ENCODE assay signal across 24 cellular contexts in genomic region chr12:4802841-4803240, GRCh38.
"Had no signal": no experiment of that assay in that cellular context is flagged by ENCODE, and none has a peak within 500 bp of the region (broad histone marks: within the 10 kb centered on the region; RNA-seq: fewer than 3 reads in every experiment).

No MANE protein-coding gene starts in this region.

- DNase-seq: activated CD4-positive, alpha-beta memory T cell treated with anti-CD3 and anti-CD28 coated beads, Interleukin-2, amount 10 ng/mL, durations not matched to agents 7 days and 5 days; activated CD4-positive, alpha-beta T cell treated with anti-CD3 and anti-CD28 coated beads for 36 hours; activated CD4-positive, alpha-beta T cell treated with anti-CD3 and anti-CD28 coated beads, Interleukin-2, amount 10 ng/mL, durations not matched to agents 7 days and 5 days; activated CD4-positive, alpha-beta T cell treated with anti-CD3 and anti-CD28 coated beads, Interleukin-2, amount 50 U/mL, for 4 hours; activated CD4-positive, CD25-positive, alpha-beta regulatory T cell; activated CD4-positive, CD25-positive, alpha-beta regulatory T cell treated with anti-CD3 and anti-CD28 coated beads, Interleukin-2, amount 50 U/mL, for 72 hours; activated CD8-positive, alpha-beta memory T cell treated with anti-CD3 and anti-CD28 coated beads, Interleukin-2, amount 50 U/mL, for 48 hours; activated effector memory CD4-positive, alpha-beta T cell treated with Interleukin-2 at 50 U/mL for 16 hours; activated gamma-delta T cell treated with Interleukin-2 at 50 U/mL for 16 hours; activated naive CD4-positive, alpha-beta T cell treated with anti-CD3 and anti-CD28 coated beads, Interleukin-2, amount 50 U/mL, for 16 hours; activated naive CD4-positive, alpha-beta T cell treated with Interleukin-2 at 50 U/mL for 16 hours; activated T-cell treated with anti-CD3 and anti-CD28 coated beads for 4 hours; activated T-cell treated with anti-CD3 and anti-CD28 coated beads, Interleukin-2, amount 50 U/mL, for 24 hours; central memory CD4-positive, alpha-beta T cell; cerebellar nuclear complex; colonic mucosa; effector CD8-positive, alpha-beta T cell; foreskin keratinocyte; gastrocnemius medialis; T-helper 2 cell had no signal

- H3K4me3 Mint-ChIP-seq: activated CD4-positive, alpha-beta memory T cell treated with anti-CD3 and anti-CD28 coated beads, Interleukin-2, amount 10 ng/mL, durations not matched to agents 7 days and 5 days; activated CD4-positive, alpha-beta T cell treated with anti-CD3 and anti-CD28 coated beads for 36 hours; activated CD4-positive, alpha-beta T cell treated with anti-CD3 and anti-CD28 coated beads, Interleukin-2, amount 10 ng/mL, durations not matched to agents 7 days and 5 days; activated naive CD8-positive, alpha-beta T cell; activated T-cell treated with anti-CD3 and anti-CD28 coated beads, Interleukin-2, amount 50 U/mL, for 24 hours; activated T-helper 17 cell treated with anti-CD3 and anti-CD28 coated beads, Interleukin-2, amount 50 U/mL, for 72 hours had no signal

- H3K27ac Mint-ChIP-seq: activated CD4-positive, alpha-beta memory T cell treated with anti-CD3 and anti-CD28 coated beads, Interleukin-2, amount 10 ng/mL, durations not matched to agents 7 days and 5 days; activated CD4-positive, alpha-beta T cell treated with anti-CD3 and anti-CD28 coated beads for 36 hours; activated CD4-positive, alpha-beta T cell treated with anti-CD3 and anti-CD28 coated beads, Interleukin-2, amount 10 ng/mL, durations not matched to agents 7 days and 5 days; activated naive CD8-positive, alpha-beta T cell; activated T-cell treated with anti-CD3 and anti-CD28 coated beads, Interleukin-2, amount 50 U/mL, for 24 hours; activated T-helper 17 cell treated with anti-CD3 and anti-CD28 coated beads, Interleukin-2, amount 50 U/mL, for 72 hours had no signal

- H3K27me3 Mint-ChIP-seq: brain had no signal

- ATAC-seq: activated CD4-positive, alpha-beta T cell treated with anti-CD3 and anti-CD28 coated beads for 36 hours; activated T-helper 17 cell treated with anti-CD3 and anti-CD28 coated beads, Interleukin-2, amount 50 U/mL, for 72 hours; esophagus mucosa; foreskin keratinocyte; gastrocnemius medialis had no signal

- H3K9me3 Mint-ChIP-seq: activated CD4-positive, alpha-beta memory T cell treated with anti-CD3 and anti-CD28 coated beads, Interleukin-2, amount 10 ng/mL, durations not matched to agents 7 days and 5 days; activated CD4-positive, alpha-beta T cell treated with anti-CD3 and anti-CD28 coated beads, Interleukin-2, amount 10 ng/mL, durations not matched to agents 7 days and 5 days; activated T-cell treated with anti-CD3 and anti-CD28 coated beads, Interleukin-2, amount 50 U/mL, for 24 hours; activated T-helper 17 cell treated with anti-CD3 and anti-CD28 coated beads, Interleukin-2, amount 50 U/mL, for 72 hours; brain had no signal
